1 cellular context compared by ENCODE assay signal in genomic region chr19:1125601-1126533, GRCh38.
A peak's percentile ranks its signal among the peaks of the same experiment; 100 is the strongest.
TF ChIP-seq lines count a peak whose summit lies in the region.

No MANE protein-coding gene starts in this region.

TF ChIP-seq in Ishikawa, 13 proteins besides CTCF, POLR2A, EP300 and RAD21 (continued from another document):
- no peak for TF ChIP-seq USF1 (IDR thresholded peaks at IDR 0.05)
- TF ChIP-seq MAX (IDR thresholded peaks at IDR 0.05): 0 out of 2 replicates have a peak, but pooled peaks have one; percentile 54
- no peak for TF ChIP-seq YY1 (IDR thresholded peaks at IDR 0.05; ENCODE audit: low read depth)
- TF ChIP-seq TEAD4 (IDR thresholded peaks at IDR 0.05): no peak
TF ChIP-seq in Ishikawa: peak in this region for 1.
